ENCODE assay signal across 10 cellular contexts in the genomic region with DNA sequence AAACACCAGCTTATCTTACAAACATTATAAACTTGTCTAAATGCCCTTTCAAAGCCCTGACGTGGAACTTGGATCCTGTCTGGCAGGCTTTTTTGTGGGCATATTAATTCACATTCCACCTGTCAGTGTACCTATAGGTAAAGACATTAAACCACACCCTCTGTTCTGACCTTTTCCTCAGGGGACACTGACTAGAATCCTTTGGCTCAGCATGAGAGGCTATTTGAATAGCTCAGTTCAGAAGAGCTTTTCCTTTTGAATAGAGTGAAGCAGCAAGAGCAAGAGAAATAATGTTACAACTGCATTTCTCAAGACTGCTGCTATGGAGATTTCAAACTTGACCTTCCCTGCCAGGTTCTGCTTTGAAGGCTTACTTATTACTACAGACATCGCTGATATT.
DNase-seq lines count a peak whose midpoint lies in the region; ATAC-seq and TF ChIP-seq lines count a peak whose summit lies in the region.
"Had no signal": no experiment of that assay in that cellular context is flagged by ENCODE, and none has a peak within 500 bp of the region (broad histone marks: within the 10 kb centered on the region; RNA-seq: fewer than 3 reads in every experiment).

No MANE protein-coding gene starts in this region.

- H3K9me3 ChIP-seq in mucosa of descending colon: no peaks in the 10 kb centered on the region

- H3K36me3 ChIP-seq in mucosa of descending colon (ENCODE audit: low read depth): no peaks in the 10 kb centered on the region

- peaks cover 33% of the 10 kb centered on the region for H3K4me1 ChIP-seq in mucosa of descending colon (ENCODE audit: low read depth)

- no peak for TF ChIP-seq CTCF in mucosa of descending colon (IDR thresholded peaks at IDR 0.05)

- no peak overlapping the region for H3K4me3 Mint-ChIP-seq in dendritic cell treated with granulocyte-macrophage colony-stimulating factor and Interleukin-4, amounts not matched to agents 40 ng/mL and 50 ng/mL, for 4 days

- no peaks in the 10 kb centered on the region for H3K9me3 Mint-ChIP-seq in dendritic cell treated with granulocyte-macrophage colony-stimulating factor and Interleukin-4, amounts not matched to agents 40 ng/mL and 50 ng/mL, for 4 days

- ATAC-seq in mucosa of descending colon (peak; percentile 95), HG03135 (IDR thresholded peaks at IDR 0.05; ENCODE audit: unreplicated experiment) (no peak), HG02970 (IDR thresholded peaks at IDR 0.05; ENCODE audit: low FRiP score, unreplicated experiment) (no peak), GM18909 (IDR thresholded peaks at IDR 0.05; ENCODE audit: poor library complexity, unreplicated experiment) (no peak)

- no peaks in the 10 kb centered on the region for H3K27me3 Mint-ChIP-seq in dendritic cell treated with granulocyte-macrophage colony-stimulating factor and Interleukin-4, amounts not matched to agents 40 ng/mL and 50 ng/mL, for 4 days

- peak overlapping the region; percentile 45 for H3K27ac Mint-ChIP-seq in dendritic cell treated with granulocyte-macrophage colony-stimulating factor and Interleukin-4, amounts not matched to agents 40 ng/mL and 50 ng/mL, for 4 days

- no peak overlapping the region for H3K4me3 ChIP-seq in mucosa of descending colon

- H3K4me1 Mint-ChIP-seq in dendritic cell treated with granulocyte-macrophage colony-stimulating factor and Interleukin-4, amounts not matched to agents 40 ng/mL and 50 ng/mL, for 4 days (ENCODE audit: low read depth): peaks cover 6% of the 10 kb centered on the region

- intact Hi-C loops in dendritic cell treated with granulocyte-macrophage colony-stimulating factor and Interleukin-4, amounts not matched to agents 40 ng/mL and 50 ng/mL, for 4 days (cut with micrococcal nuclease): no loop called here
- intact Hi-C loops in mucosa of descending colon (cut with DNase I, micrococcal nuclease): no loop called here

- peak; percentile 10 for DNase-seq in COLO668 (lab: John Stamatoyannopoulos, UW; ENCODE audit: unreplicated experiment)
- DNase-seq in NCI-H146 treated with DMSO at 0.1 percent for 48 hours (lab: John Stamatoyannopoulos, UW; ENCODE audit: unreplicated experiment): peak; percentile 85
- DNase-seq in mucosa of descending colon: peak in 1 of 3 donors; percentile 88
- DNase-seq in MV-4-11 (lab: John Stamatoyannopoulos, UW): no peak
- DNase-seq: NCI-H2029 treated with DMSO at 0.1 percent for 48 hours, posterior cingulate gyrus had no signal

- peaks cover 4% of the 10 kb centered on the region for H3K36me3 Mint-ChIP-seq in dendritic cell treated with granulocyte-macrophage colony-stimulating factor and Interleukin-4, amounts not matched to agents 40 ng/mL and 50 ng/mL, for 4 days (ENCODE audit: low read depth)
